14 cellular contexts compared by ENCODE assay signal in the genomic region with DNA sequence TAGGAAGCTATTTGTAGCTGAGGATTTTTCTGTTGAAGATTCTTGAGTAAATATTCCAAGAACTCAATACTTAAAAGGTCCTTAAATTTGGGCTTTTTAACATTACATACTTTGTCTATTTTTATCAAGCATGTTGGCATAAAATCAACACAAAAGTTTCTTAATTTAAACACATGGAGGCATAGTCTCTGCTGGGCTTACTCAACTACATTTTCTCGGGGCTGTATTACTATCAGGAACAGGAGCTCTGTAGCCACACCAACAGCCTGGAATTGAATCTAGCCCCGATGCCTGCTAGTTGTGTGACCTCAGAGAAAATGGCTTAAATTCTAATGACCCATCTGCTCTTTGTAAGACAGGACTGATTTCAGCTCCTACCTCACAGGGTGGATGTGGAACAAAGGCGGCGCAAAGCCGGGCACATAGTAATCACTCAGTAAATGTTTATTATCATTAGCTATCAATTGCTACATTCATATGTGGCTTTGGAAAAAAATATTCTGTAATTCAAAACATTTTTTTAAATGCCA.
A peak's percentile ranks its signal among the peaks of the same experiment; 100 is the strongest.
DNase-seq lines count a peak whose midpoint lies in the region; TF ChIP-seq lines count a peak whose summit lies in the region.
"Had no signal": no experiment of that assay in that cellular context is flagged by ENCODE, and none has a peak within 500 bp of the region (broad histone marks: within the 10 kb centered on the region; RNA-seq: fewer than 3 reads in every experiment).

No MANE protein-coding gene starts in this region.

- H3K9me3 ChIP-seq in ascending aorta = no peaks in the 10 kb centered on the region
- no peaks in the 10 kb centered on the region for H3K9me3 ChIP-seq in thyroid gland

- POLR2A ChIA-PET in activated CD4-positive, alpha-beta memory T cell treated with anti-CD3 and anti-CD28 coated beads for 36 hours (lab: Charles Lee) = no interaction called here

- H3K27ac Mint-ChIP-seq in activated CD4-positive, alpha-beta memory T cell treated with anti-CD3 and anti-CD28 coated beads for 36 hours = no peak overlapping the region
- H3K27ac Mint-ChIP-seq: IgD-negative memory B cell had no signal

- DNase-seq in GM03348 (ENCODE audit: low spot score) (peak; percentile 33), ascending aorta (ENCODE audit: low spot score in 2 of 2) (no peak), fibroblast of the aortic adventitia (ENCODE audit: low read depth) (peak; percentile 71), thyroid gland (no peak), AG08396 (ENCODE audit: low spot score) (no peak), NCI-H82 (lab: John Stamatoyannopoulos, UW) (no peak)
- no peak for DNase-seq in activated CD4-positive, alpha-beta memory T cell treated with anti-CD3 and anti-CD28 coated beads for 36 hours
- DNase-seq: C1 segment of cervical spinal cord, NCI-H1417 treated with DMSO at 0.1 percent for 48 hours, NCI-H2029 treated with DMSO at 0.1 percent for 48 hours, NCI-H510A treated with DMSO at 0.1 percent for 48 hours, SIG-M5 had no signal

- no peaks in the 10 kb centered on the region for H3K9me3 Mint-ChIP-seq in activated CD4-positive, alpha-beta memory T cell treated with anti-CD3 and anti-CD28 coated beads for 36 hours

- no peaks in the 10 kb centered on the region for H3K4me1 Mint-ChIP-seq in activated CD4-positive, alpha-beta memory T cell treated with anti-CD3 and anti-CD28 coated beads for 36 hours (ENCODE audit: low read depth)
- H3K4me1 Mint-ChIP-seq: IgD-negative memory B cell had no signal

- TF ChIP-seq CTCF in ascending aorta (IDR thresholded peaks at IDR 0.05) = no peak
- TF ChIP-seq CTCF in fibroblast of the aortic adventitia (IDR thresholded peaks at IDR 0.05; ENCODE audit: insufficient read depth, low read length) = no peak
- TF ChIP-seq CTCF in thyroid gland (IDR thresholded peaks at IDR 0.05) = no peak

- H3K36me3 ChIP-seq in ascending aorta (no peaks in the 10 kb centered on the region), thyroid gland (no peaks in the 10 kb centered on the region)

- H3K4me3 ChIP-seq in ascending aorta (peak overlapping the region in 1 of 2 donors; percentile 8), fibroblast of the aortic adventitia (ENCODE audit: low read depth, low read length) (no peak overlapping the region), thyroid gland (replicated peaks in 1 of 3) (no peak overlapping the region)
- H3K4me3 ChIP-seq: GM12878 had no signal

- H3K4me1 ChIP-seq in ascending aorta (peaks cover 25 to 52% of the 10 kb centered on the region in 2 donors), thyroid gland (peaks cover 16 to 26% of the 10 kb centered on the region in 2 donors)

- peak overlapping the region; percentile 92 to 95 for H3K27ac ChIP-seq in ascending aorta
- peak overlapping the region in 2 of 3 donors; percentile 12 to 19 for H3K27ac ChIP-seq in thyroid gland

- intact Hi-C loops in ascending aorta (cut with DNase I) = loop anchor here (2.0 kb wide), 1 partner anchor 32 kb away; no protein-coding TSS in a partner anchor
- intact Hi-C loops in thyroid gland (cut with DNase I) = no loop called here
- intact Hi-C loops in activated CD4-positive, alpha-beta memory T cell treated with anti-CD3 and anti-CD28 coated beads for 36 hours (cut with micrococcal nuclease) = no loop called here

- CTCF ChIA-PET in activated CD4-positive, alpha-beta memory T cell treated with anti-CD3 and anti-CD28 coated beads for 36 hours (lab: Charles Lee) = no interaction called here

- H3K27me3 ChIP-seq in ascending aorta = no peaks in the 10 kb centered on the region
- no peaks in the 10 kb centered on the region for H3K27me3 ChIP-seq in thyroid gland

- H3K27me3 Mint-ChIP-seq in activated CD4-positive, alpha-beta memory T cell treated with anti-CD3 and anti-CD28 coated beads for 36 hours = no peaks in the 10 kb centered on the region

- TF ChIP-seq POLR2A in thyroid gland (IDR thresholded peaks at IDR 0.05) = no peak

- 89 to 97% methylated on average over 5 of the region's 5 CpGs for WGBS in thyroid gland, 2 donors

- H3K4me3 Mint-ChIP-seq in activated CD4-positive, alpha-beta memory T cell treated with anti-CD3 and anti-CD28 coated beads for 36 hours = no peak overlapping the region
- H3K4me3 Mint-ChIP-seq: IgD-negative memory B cell had no signal

- no peaks in the 10 kb centered on the region for H3K36me3 Mint-ChIP-seq in activated CD4-positive, alpha-beta memory T cell treated with anti-CD3 and anti-CD28 coated beads for 36 hours
- H3K36me3 Mint-ChIP-seq: IgD-negative memory B cell had no signal

Comparison
In these comparisons a context has a peak if more than half of its experiments do, and no peak if none do; other contexts are left out.
1. DNase-seq: peak in GM03348 (single experiment) and fibroblast of the aortic adventitia (single experiment); none in ascending aorta (0 of 2), thyroid gland (0 of 2), AG08396 (single experiment), activated CD4-positive, alpha-beta memory T cell treated with anti-CD3 and anti-CD28 coated beads for 36 hours (single experiment) and NCI-H82 (single experiment).